Comparison of ENCODE assay signal across 6 cellular contexts in the genomic region with DNA sequence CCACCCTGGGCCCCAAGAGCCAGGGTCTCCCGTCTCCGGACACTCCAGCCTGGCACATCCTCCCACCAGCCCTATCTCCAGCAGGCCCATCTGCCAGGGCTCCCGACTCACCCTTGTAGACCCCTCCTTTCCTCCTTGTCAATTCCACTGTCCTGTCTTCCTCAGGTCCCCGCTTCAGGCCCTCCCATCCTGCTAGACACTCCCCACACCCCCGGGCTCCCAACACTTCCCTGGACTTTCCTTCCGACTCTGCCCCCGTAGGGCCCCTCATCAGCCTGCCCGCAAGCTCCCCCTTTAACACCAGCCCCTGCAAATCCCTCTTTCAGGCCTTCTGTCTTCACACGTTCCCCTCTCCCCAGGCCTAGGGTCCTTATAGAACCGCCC. TPM values are rescaled to one million over a fixed set of nuclear protein-coding genes. Genes with fewer than 3 reads are reported as not detected.
DNase-seq lines count a peak whose midpoint lies in the region; ATAC-seq, FAIRE-seq and TF ChIP-seq lines count a peak whose summit lies in the region.

No MANE protein-coding gene starts in this region.

- H3K27me3 ChIP-seq in endothelial cell of umbilical vein (ENCODE audit: control insufficient read depth in 2 of 2, insufficient read depth in 2 of 2, low read length in 2 of 2): no peaks in the 10 kb centered on the region
- no peaks in the 10 kb centered on the region for H3K27me3 ChIP-seq in stomach

- FAIRE-seq in endothelial cell of umbilical vein (lab: Jason Lieb, UNC): peak; percentile 18
- no peak for FAIRE-seq in D721Med (lab: Jason Lieb, UNC)

- dilution Hi-C loops in endothelial cell of umbilical vein (cut with MboI; ENCODE audit: extremely low pct_ligation_motif_present, low sequenced_read_pairs): no loop called here

- no TSS peak for BruUV-seq in endothelial cell of umbilical vein (replicated peaks; lab: Mats Ljungman, UMichigan)

- no peaks in the 10 kb centered on the region for H4K20me1 ChIP-seq in endothelial cell of umbilical vein (replicated peaks; ENCODE audit: control insufficient read depth, extremely low read depth, insufficient read depth, low read length)

- peak overlapping the region; percentile 63 for H3K9ac ChIP-seq in endothelial cell of umbilical vein (replicated peaks; ENCODE audit: extremely low read depth, insufficient read depth, low read length)

- H3K79me2 ChIP-seq in endothelial cell of umbilical vein (ENCODE audit: control insufficient read depth, insufficient read depth, low read length): peaks cover 11% of the 10 kb centered on the region

- 24 to 66% (median 39%) methylated on average over 9 to 10 of the region's 10 CpGs for WGBS in stomach, 5 donors

- H3K4me3 ChIP-seq in endothelial cell of umbilical vein (replicated peaks in 1 of 3; ENCODE audit: insufficient read depth in 1 of 3, low read depth in 1 of 3, low read length in 3 of 3) (peak overlapping the region; percentile 37 to 85 (median 63)), stomach (peak overlapping the region; percentile 47 to 61 (median 59))

- CTCF ChIA-PET in activated CD4-positive, alpha-beta T cell treated with anti-CD3 and anti-CD28 coated beads for 36 hours (lab: Charles Lee): no interaction called here
- CTCF ChIA-PET in endothelial cell of umbilical vein (lab: Charles Lee): no interaction called here

- no peaks in the 10 kb centered on the region for H3K36me3 ChIP-seq in endothelial cell of umbilical vein (ENCODE audit: control insufficient read depth in 2 of 2, extremely low read depth in 1 of 2, insufficient read depth in 2 of 2, low read length in 2 of 2)
- peaks cover 0 to 38% (median 32%) of the 10 kb centered on the region in 4 donors for H3K36me3 ChIP-seq in stomach

- H3K27ac ChIP-seq in endothelial cell of umbilical vein (ENCODE audit: insufficient read depth, low read depth, low read length) (no peak overlapping the region), stomach (peak overlapping the region; percentile 64 to 84 (median 74))

- no peaks in the 10 kb centered on the region for H3K27me3 Mint-ChIP-seq in activated CD4-positive, alpha-beta T cell treated with anti-CD3 and anti-CD28 coated beads for 36 hours

- no peak for ATAC-seq in activated CD4-positive, alpha-beta T cell treated with anti-CD3 and anti-CD28 coated beads for 36 hours

- H3K4me3 Mint-ChIP-seq in activated CD4-positive, alpha-beta T cell treated with anti-CD3 and anti-CD28 coated beads for 36 hours: peak overlapping the region; percentile 78

- no peak for TF ChIP-seq POLR2A in endothelial cell of umbilical vein (IDR thresholded peaks at IDR 0.05; ENCODE audit: low read depth, low read length)
- no peak for TF ChIP-seq POLR2A in stomach (IDR thresholded peaks at IDR 0.05)

- H3K4me1 ChIP-seq in endothelial cell of umbilical vein (ENCODE audit: control insufficient read depth, extremely low read depth, insufficient read depth, low read length) (peaks cover 9% of the 10 kb centered on the region), stomach (peaks cover 0 to 30% (median 12%) of the 10 kb centered on the region in 4 donors)

- peak overlapping the region; percentile 55 for H3K27ac Mint-ChIP-seq in activated CD4-positive, alpha-beta T cell treated with anti-CD3 and anti-CD28 coated beads for 36 hours

- peaks cover 14% of the 10 kb centered on the region for H3K4me1 Mint-ChIP-seq in activated CD4-positive, alpha-beta T cell treated with anti-CD3 and anti-CD28 coated beads for 36 hours

- POLR2A ChIA-PET in activated CD4-positive, alpha-beta T cell treated with anti-CD3 and anti-CD28 coated beads for 36 hours (lab: Charles Lee): no interaction called here
- POLR2A ChIA-PET in endothelial cell of umbilical vein (lab: Charles Lee): no interaction called here

- H3K9me3 Mint-ChIP-seq in activated CD4-positive, alpha-beta T cell treated with anti-CD3 and anti-CD28 coated beads for 36 hours (ENCODE audit: low read depth): no peaks in the 10 kb centered on the region

- intact Hi-C loops in activated CD4-positive, alpha-beta T cell treated with anti-CD3 and anti-CD28 coated beads for 36 hours (cut with DNase I, micrococcal nuclease): loop anchor here in 1 of 2 experiments (10.0 kb wide), 1 partner anchor 192 kb away; the partner anchor contains the start of genes FOXP3 and PPP1R3F
- intact Hi-C loops in endothelial cell of umbilical vein (cut with micrococcal nuclease): loop anchor here (1.0 to 10.0 kb wide), 2 partner anchors 29 to 682 kb away; partner anchors contain the start of gene TFE3
- intact Hi-C loops in stomach (cut with DNase I; ENCODE audit: low total_unique reads): no loop called here

- TF ChIP-seq EP300 in stomach (IDR thresholded peaks at IDR 0.05): no peak

- no peak for DNase-seq in activated CD4-positive, alpha-beta T cell treated with anti-CD3 and anti-CD28 coated beads for 36 hours
- DNase-seq in activated CD4-positive, alpha-beta T cell treated with anti-CD3 and anti-CD28 coated beads for 1 hour: no peak
- no peak for DNase-seq in endothelial cell of umbilical vein (ENCODE audit: low read depth, low spot score)
- no peak for DNase-seq in stomach
- DNase-seq in NCI-H526 treated with DMSO at 0.1 percent for 48 hours (lab: John Stamatoyannopoulos, UW): no peak
- DNase-seq in D721Med (ENCODE audit: insufficient read length, low spot score): no peak

- H2AFZ ChIP-seq in endothelial cell of umbilical vein (ENCODE audit: low read depth, low read length): peak overlapping the region; percentile 19

- peak overlapping the region; percentile 86 for H3K4me2 ChIP-seq in endothelial cell of umbilical vein (ENCODE audit: insufficient read depth, low read length)

- TF ChIP-seq CTCF in endothelial cell of umbilical vein (IDR thresholded peaks at IDR 0.05; ENCODE audit: extremely low read depth in 1 of 2, insufficient read depth in 1 of 2, low read depth in 1 of 2, low read length in 2 of 2) (no peak), stomach (IDR thresholded peaks at IDR 0.05) (no peak), D721Med (IDR thresholded peaks at IDR 0.05; ENCODE audit: insufficient read depth, missing control alignments) (no peak)

- H3K9me3 ChIP-seq in endothelial cell of umbilical vein (replicated peaks; ENCODE audit: control insufficient read depth, insufficient read depth, low read length): no peaks in the 10 kb centered on the region
- H3K9me3 ChIP-seq in stomach: peaks cover 0 to 17% (median 0%) of the 10 kb centered on the region in 4 donors

- H3K36me3 Mint-ChIP-seq in activated CD4-positive, alpha-beta T cell treated with anti-CD3 and anti-CD28 coated beads for 36 hours (ENCODE audit: low read depth): peaks cover 7% of the 10 kb centered on the region

- no peaks in the 10 kb centered on the region for H3K9me1 ChIP-seq in endothelial cell of umbilical vein (replicated peaks; ENCODE audit: control insufficient read depth, extremely low read depth, insufficient read depth, low read length)

RNA-seq across cellular contexts. Expression of gene PRAF2, which starts 1.1 kb away (rescaled TPM):
- 10 to 100 TPM in 1 of 2 experiments, 1 to 10 TPM in 1; 9.1 to 11.5 TPM for total RNA-seq in activated CD4-positive, alpha-beta T cell treated with anti-CD3 and anti-CD28 coated beads for 36 hours
- total RNA-seq in endothelial cell of umbilical vein (41.6 and 45.4 TPM in 2 replicates), stomach (10 to 100 TPM in 1 of 5 donors, 1 to 10 TPM in 2, not detected in 2; 5.0 to 37.1 (median 5.9) TPM)
- polyA plus RNA-seq in endothelial cell of umbilical vein (36.2 and 40.1 TPM in 2 replicates), stomach (10 to 100 TPM in 2 of 3 donors, 1 to 10 TPM in 1; 9.3 to 16.6 (median 10.3) TPM)
- 33.0 and 45.2 TPM in 2 replicates for polyA plus RNA-seq in endothelial cell of umbilical vein (2011; cell fraction: cytosol; rRNA removed)
- polyA plus RNA-seq in endothelial cell of umbilical vein (2011; cell fraction: nucleus; rRNA removed): 11.1 and 12.6 TPM in 2 replicates
- polyA plus RNA-seq in endothelial cell of umbilical vein (2012): 44.1 and 67.8 TPM in 2 replicates
- 14.5 and 18.1 TPM in 2 replicates for polyA minus RNA-seq in endothelial cell of umbilical vein
- polyA minus RNA-seq in endothelial cell of umbilical vein (2011; cell fraction: cytosol; rRNA and poly(A)+ RNA removed): 7.5 TPM
- polyA minus RNA-seq in endothelial cell of umbilical vein (2011; cell fraction: nucleus; rRNA and poly(A)+ RNA removed): 3.0 and 10.2 TPM in 2 replicates

RNA-seq across cellular contexts. Expression of gene WDR45, which starts 7.0 kb away (rescaled TPM):
- 10 to 100 TPM; 22.4 to 23.9 TPM for total RNA-seq in activated CD4-positive, alpha-beta T cell treated with anti-CD3 and anti-CD28 coated beads for 36 hours
- total RNA-seq in endothelial cell of umbilical vein (29.9 and 32.2 TPM in 2 replicates), stomach (100 to 1,000 TPM in 2 of 5 donors, 10 to 100 TPM in 3; 12.2 to 209 (median 90.9) TPM)
- polyA plus RNA-seq in endothelial cell of umbilical vein (70.4 and 73.1 TPM in 2 replicates), stomach (100 to 1,000 TPM in 1 of 3 donors, 10 to 100 TPM in 2; 69.0 to 102 (median 75.3) TPM)
- polyA plus RNA-seq in endothelial cell of umbilical vein (2011; cell fraction: cytosol; rRNA removed): 42.1 and 46.4 TPM in 2 replicates
- polyA plus RNA-seq in endothelial cell of umbilical vein (2011; cell fraction: nucleus; rRNA removed): 202 and 215 TPM in 2 replicates
- 33.1 and 34.4 TPM in 2 replicates for polyA plus RNA-seq in endothelial cell of umbilical vein (2012)
- 60.5 TPM in 2 replicates for polyA minus RNA-seq in endothelial cell of umbilical vein
- polyA minus RNA-seq in endothelial cell of umbilical vein (2011; cell fraction: cytosol; rRNA and poly(A)+ RNA removed): 95.3 TPM
- 38.6 and 38.8 TPM in 2 replicates for polyA minus RNA-seq in endothelial cell of umbilical vein (2011; cell fraction: nucleus; rRNA and poly(A)+ RNA removed)

RNA-seq across cellular contexts. Expression of gene CCDC120, which starts 13.9 kb away (rescaled TPM):
- 1 to 10 TPM; 3.1 to 3.6 TPM for total RNA-seq in activated CD4-positive, alpha-beta T cell treated with anti-CD3 and anti-CD28 coated beads for 36 hours
- total RNA-seq in endothelial cell of umbilical vein (5.7 and 6.4 TPM in 2 replicates), stomach (10 to 100 TPM in 2 of 5 donors, 1 to 10 TPM in 3; 2.3 to 25.4 (median 6.1) TPM)
- polyA plus RNA-seq in endothelial cell of umbilical vein (2.8 and 3.1 TPM in 2 replicates), stomach (1 to 10 TPM; 3.8 to 7.3 (median 4.0) TPM)
- 1.9 and 2.8 TPM in 2 replicates for polyA plus RNA-seq in endothelial cell of umbilical vein (2011; cell fraction: cytosol; rRNA removed)
- polyA plus RNA-seq in endothelial cell of umbilical vein (2011; cell fraction: nucleus; rRNA removed): 7.8 and 11.9 TPM in 2 replicates
- polyA plus RNA-seq in endothelial cell of umbilical vein (2012): 2.7 and 3.5 TPM in 2 replicates
- 1.8 and 3.5 TPM in 2 replicates for polyA minus RNA-seq in endothelial cell of umbilical vein
- polyA minus RNA-seq in endothelial cell of umbilical vein (2011; cell fraction: cytosol; rRNA and poly(A)+ RNA removed): 4.6 TPM
- 2.3 and 3.1 TPM in 2 replicates for polyA minus RNA-seq in endothelial cell of umbilical vein (2011; cell fraction: nucleus; rRNA and poly(A)+ RNA removed)

RNA-seq across cellular contexts. Expression of gene TFE3, which starts 29.5 kb away (rescaled TPM):
- total RNA-seq in activated CD4-positive, alpha-beta T cell treated with anti-CD3 and anti-CD28 coated beads for 36 hours: 10 to 100 TPM; 27.1 to 27.5 TPM
- total RNA-seq in endothelial cell of umbilical vein (35.5 and 37.1 TPM in 2 replicates), stomach (10 to 100 TPM; 13.0 to 42.2 (median 35.3) TPM)
- polyA plus RNA-seq in endothelial cell of umbilical vein (22.3 and 26.8 TPM in 2 replicates), stomach (10 to 100 TPM; 21.5 to 28.1 (median 27.0) TPM)
- 13.5 and 18.2 TPM in 2 replicates for polyA plus RNA-seq in endothelial cell of umbilical vein (2011; cell fraction: cytosol; rRNA removed)
- polyA plus RNA-seq in endothelial cell of umbilical vein (2011; cell fraction: nucleus; rRNA removed): 19.1 and 21.2 TPM in 2 replicates
- 34.9 and 39.8 TPM in 2 replicates for polyA plus RNA-seq in endothelial cell of umbilical vein (2012)
- 25.1 and 40.6 TPM in 2 replicates for polyA minus RNA-seq in endothelial cell of umbilical vein
- 34.6 TPM for polyA minus RNA-seq in endothelial cell of umbilical vein (2011; cell fraction: cytosol; rRNA and poly(A)+ RNA removed)
- polyA minus RNA-seq in endothelial cell of umbilical vein (2011; cell fraction: nucleus; rRNA and poly(A)+ RNA removed): 13.8 and 17.8 TPM in 2 replicates

RNA-seq across cellular contexts. Expression of gene GPKOW, which starts 50.8 kb away (rescaled TPM):
- 10 to 100 TPM; 17.8 to 21.2 TPM for total RNA-seq in activated CD4-positive, alpha-beta T cell treated with anti-CD3 and anti-CD28 coated beads for 36 hours
- 21.3 and 22.6 TPM in 2 replicates for total RNA-seq in endothelial cell of umbilical vein
- 17.5 and 22.1 TPM in 2 replicates for polyA plus RNA-seq in endothelial cell of umbilical vein
- 29.7 and 30.0 TPM in 2 replicates for polyA plus RNA-seq in endothelial cell of umbilical vein (2011; cell fraction: cytosol; rRNA removed)
- polyA plus RNA-seq in endothelial cell of umbilical vein (2011; cell fraction: nucleus; rRNA removed): 18.9 and 21.7 TPM in 2 replicates
- 20.9 and 23.1 TPM in 2 replicates for polyA plus RNA-seq in endothelial cell of umbilical vein (2012)
- 13.1 and 14.9 TPM in 2 replicates for polyA minus RNA-seq in endothelial cell of umbilical vein
- 19.3 TPM for polyA minus RNA-seq in endothelial cell of umbilical vein (2011; cell fraction: cytosol; rRNA and poly(A)+ RNA removed)
- 4.9 and 6.3 TPM in 2 replicates for polyA minus RNA-seq in endothelial cell of umbilical vein (2011; cell fraction: nucleus; rRNA and poly(A)+ RNA removed)
- 10 to 100 TPM in 2 of 5 donors, 1 to 10 TPM in 3; 6.4 to 19.1 (median 8.2) TPM for total RNA-seq in stomach
- polyA plus RNA-seq in stomach: 10 to 100 TPM; 14.1 to 18.2 (median 14.7) TPM
